ENCODE assay signal across 21 cellular contexts in the genomic region with DNA sequence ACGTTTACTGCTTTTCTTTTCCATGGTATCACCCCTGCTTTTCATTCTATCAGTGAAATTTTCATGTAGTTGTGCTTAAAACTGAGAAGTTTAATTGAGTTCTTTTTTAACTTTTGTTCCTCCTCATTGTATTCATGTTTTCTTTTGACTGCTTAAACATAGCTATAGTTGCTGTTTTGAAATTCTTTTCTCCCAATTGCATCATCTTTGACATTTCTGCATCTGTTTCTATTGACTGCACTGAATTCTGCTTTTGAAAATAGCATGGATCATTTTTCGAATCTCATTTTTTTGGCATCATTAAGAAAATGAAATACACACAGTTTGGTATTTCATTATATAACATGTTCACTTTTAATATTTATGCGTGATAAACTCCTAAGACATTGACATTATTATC.
"Had no signal": no experiment of that assay in that cellular context is flagged by ENCODE, and none has a peak within 500 bp of the region (broad histone marks: within the 10 kb centered on the region; RNA-seq: fewer than 3 reads in every experiment).

No MANE protein-coding gene starts in this region.

- H3K27me3 Mint-ChIP-seq: activated CD4-positive, alpha-beta T cell treated with anti-CD3 and anti-CD28 coated beads for 36 hours; activated naive CD8-positive, alpha-beta T cell; progenitor cell of endocrine pancreas had no signal

- H3K27me3 ChIP-seq: heart left ventricle, upper lobe of left lung had no signal

- ATAC-seq: activated CD4-positive, alpha-beta T cell treated with anti-CD3 and anti-CD28 coated beads for 36 hours; activated T-cell treated with anti-CD3 and anti-CD28 coated beads, Interleukin-2, amount 50 U/mL, for 4 hours; heart left ventricle; left ventricle myocardium superior; naive thymus-derived CD8-positive, alpha-beta T cell; T-cell had no signal

- H3K4me1 Mint-ChIP-seq: activated CD4-positive, alpha-beta T cell treated with anti-CD3 and anti-CD28 coated beads for 36 hours; mesothelial cell of epicardium; naive thymus-derived CD8-positive, alpha-beta T cell; T-cell had no signal

- H3K27ac ChIP-seq: heart left ventricle, upper lobe of left lung had no signal

- DNase-seq: activated CD4-positive, alpha-beta T cell treated with anti-CD3 and anti-CD28 coated beads for 36 hours; activated CD4-positive, alpha-beta T cell treated with anti-CD3 and anti-CD28 coated beads, Interleukin-2, amount 50 U/mL, for 4 hours; activated CD8-positive, alpha-beta memory T cell treated with anti-CD3 and anti-CD28 coated beads, Interleukin-2, amount 50 U/mL, for 48 hours; activated naive CD4-positive, alpha-beta T cell; activated T-cell treated with anti-CD3 and anti-CD28 coated beads, Interleukin-2, amount 50 U/mL, for 4 hours; dermis blood vessel endothelial cell; effector CD8-positive, alpha-beta T cell; heart left ventricle; left ventricle myocardium superior; mammary epithelial cell; naive thymus-derived CD8-positive, alpha-beta T cell; retina; stimulated activated CD4-positive, alpha-beta T cell treated with anti-CD3 and anti-CD28 coated beads, Interleukin-4, amount 100 ng/mL, for 24 hours; stimulated activated naive CD4-positive, alpha-beta T cell treated with Interleukin-2 at 50 U/mL for 16 hours; T-cell; upper lobe of left lung had no signal

- H3K4me1 ChIP-seq: heart left ventricle, upper lobe of left lung had no signal

- H3K36me3 Mint-ChIP-seq: activated naive CD8-positive, alpha-beta T cell; mesothelial cell of epicardium; naive thymus-derived CD8-positive, alpha-beta T cell; T-cell had no signal

- H3K9me3 Mint-ChIP-seq: activated T-cell treated with anti-CD3 and anti-CD28 coated beads, Interleukin-2, amount 50 U/mL, for 4 hours; activated T-helper 2 cell treated with anti-CD3 and anti-CD28 coated beads, Interferon-gamma antibody, Interleukin-2, Interleukin-4, amounts not matched to agents 10 μg/mL and 5 μg/mL and 100 μg/mL, durations not matched to agents 14 hours and 24 hours and 36 hours; naive thymus-derived CD8-positive, alpha-beta T cell; T-helper 2 cell treated with Interferon-gamma antibody and Interleukin-4, amounts not matched to agents 5 μg/mL and 100 μg/mL, for 36 hours had no signal

- H3K27ac Mint-ChIP-seq: activated CD4-positive, alpha-beta T cell treated with anti-CD3 and anti-CD28 coated beads for 36 hours; activated naive CD8-positive, alpha-beta T cell; activated T-helper 2 cell treated with anti-CD3 and anti-CD28 coated beads, Interferon-gamma antibody, Interleukin-2, Interleukin-4, amounts not matched to agents 10 μg/mL and 5 μg/mL and 100 μg/mL, durations not matched to agents 14 hours and 24 hours and 36 hours; mesothelial cell of epicardium; naive thymus-derived CD8-positive, alpha-beta T cell; progenitor cell of endocrine pancreas; T-cell; T-helper 2 cell treated with Interferon-gamma antibody and Interleukin-4, amounts not matched to agents 5 μg/mL and 100 μg/mL, for 36 hours had no signal

- H3K4me3 Mint-ChIP-seq: activated CD4-positive, alpha-beta T cell treated with anti-CD3 and anti-CD28 coated beads for 36 hours; activated naive CD8-positive, alpha-beta T cell; activated T-cell treated with anti-CD3 and anti-CD28 coated beads, Interleukin-2, amount 50 U/mL, for 4 hours; mesothelial cell of epicardium; naive thymus-derived CD8-positive, alpha-beta T cell; T-cell; T-helper 2 cell treated with Interferon-gamma antibody and Interleukin-4, amounts not matched to agents 5 μg/mL and 100 μg/mL, for 36 hours had no signal

- H3K4me3 ChIP-seq: heart left ventricle, upper lobe of left lung had no signal

- H3K36me3 ChIP-seq: heart left ventricle, upper lobe of left lung had no signal

- H3K9me3 ChIP-seq: heart left ventricle, upper lobe of left lung had no signal
